2 cellular contexts compared by ENCODE assay signal in genomic region chr7:141598408-141598807, GRCh38.
TF ChIP-seq lines count a peak whose summit lies in the region.

No MANE protein-coding gene starts in this region.

TF ChIP-seq in A549, 52 proteins besides CTCF, POLR2A, EP300 and RAD21:
- no peak for TF ChIP-seq HOXB13 (CRISPR knock-in tag; IDR thresholded peaks at IDR 0.05; ENCODE audit: low read depth)
- TF ChIP-seq ESRRA (IDR thresholded peaks at IDR 0.05; ENCODE audit: borderline replicate concordance, low read length): no peak
- TF ChIP-seq NR3C1 (IDR thresholded peaks at IDR 0.05): no peak
- TF ChIP-seq MAFK (IDR thresholded peaks at IDR 0.05; ENCODE audit: partially characterized antibody): peak; percentile 77

TF ChIP-seq in IMR-90, 13 proteins besides CTCF, POLR2A, EP300 and RAD21:
- TF ChIP-seq MAZ (IDR thresholded peaks at IDR 0.05; ENCODE audit: borderline replicate concordance, low read depth, low read length) (no peak), MAFK (IDR thresholded peaks at IDR 0.05; ENCODE audit: low read depth, low read length) (peak; percentile 62)
